10 cellular contexts compared by ENCODE assay signal in the genomic region with DNA sequence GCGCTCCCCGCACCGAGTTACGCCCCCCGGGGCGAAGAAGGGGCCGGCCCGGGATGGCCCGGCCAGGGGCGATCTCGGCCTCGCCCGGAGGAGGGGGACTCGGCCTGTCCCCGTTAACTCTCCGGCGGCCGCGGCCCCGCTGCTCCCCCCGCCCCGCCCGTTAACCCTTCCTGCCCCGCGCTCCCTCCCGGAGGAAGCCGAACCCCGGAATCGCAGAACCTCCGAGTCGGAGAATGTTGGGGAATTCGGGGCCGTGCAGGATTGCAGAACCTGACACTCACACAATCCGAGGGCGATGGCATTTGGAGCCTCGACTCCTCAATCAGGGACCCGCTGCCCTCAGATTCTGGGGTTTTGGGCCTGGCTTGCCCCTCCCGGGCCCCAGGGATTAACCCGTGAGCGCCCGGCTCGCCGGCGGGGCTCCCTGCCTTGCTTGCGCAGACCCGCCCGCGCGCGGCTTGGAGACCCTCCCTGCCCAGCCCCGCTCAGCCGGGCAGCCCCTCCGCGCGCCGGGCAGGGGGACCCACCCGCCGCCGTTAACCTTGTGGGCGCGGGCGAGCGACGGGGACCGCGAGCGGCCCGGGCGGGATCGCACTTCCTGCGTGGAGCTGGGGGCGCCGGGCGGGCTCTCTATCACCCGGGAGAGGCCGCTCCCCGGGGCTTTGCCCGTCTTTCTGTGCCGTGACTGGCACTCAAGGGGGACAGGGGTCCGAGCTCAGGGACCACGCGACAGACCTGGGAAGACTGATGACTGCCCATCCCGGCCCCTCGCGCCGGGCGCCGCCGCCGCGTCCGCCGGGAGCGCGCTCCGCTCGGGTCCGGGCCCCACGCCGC. TPM values are rescaled to one million over a fixed set of nuclear protein-coding genes. Genes with fewer than 3 reads are reported as not detected.
A peak's percentile ranks its signal among the peaks of the same experiment; 100 is the strongest.
DNase-seq lines count a peak whose midpoint lies in the region; ATAC-seq, FAIRE-seq and TF ChIP-seq lines count a peak whose summit lies in the region.
"Had no signal": no experiment of that assay in that cellular context is flagged by ENCODE, and none has a peak within 500 bp of the region (broad histone marks: within the 10 kb centered on the region; RNA-seq: fewer than 3 reads in every experiment).

No MANE protein-coding gene starts in this region.

- no peak for TF ChIP-seq RAD21 in HepG2 (CRISPR knock-in tag; IDR thresholded peaks at IDR 0.05)

- H2AFZ ChIP-seq in HepG2 (ENCODE audit: low read length) = no peak overlapping the region

- no peak for TF ChIP-seq POLR2A in HepG2 (IDR thresholded peaks at IDR 0.05; ENCODE audit: insufficient read depth in 1 of 2, low read depth in 2 of 2, low read length in 2 of 2)

- no peak overlapping the region; a peak in 1 of 6 replicates for H3K4me3 ChIP-seq in HepG2 (replicated peaks in 1 of 3; ENCODE audit: insufficient read depth in 1 of 3, low read depth in 2 of 3, low read length in 3 of 3)
- peak overlapping the region; percentile 40 to 66 for H3K4me3 ChIP-seq in stomach smooth muscle (ENCODE audit: low read length in 2 of 2)

- in situ Hi-C loops in HepG2 (cut with HindIII; ENCODE audit: extremely low pct_ligation_motif_present, low pct_unique_long_range_greater_than_20kb) = no loop called here

- H3K27ac ChIP-seq in HepG2 (ENCODE audit: extremely low read length, insufficient read depth, low read length) = no peak overlapping the region
- H3K27ac ChIP-seq in stomach smooth muscle (ENCODE audit: low read length) = no peak overlapping the region

- H3K36me3 ChIP-seq in HepG2 (replicated peaks in 1 of 2; ENCODE audit: control insufficient read depth in 1 of 2, insufficient read depth in 2 of 2, low read length in 2 of 2) (no peaks in the 10 kb centered on the region), stomach smooth muscle (ENCODE audit: control insufficient read depth in 2 of 2, insufficient read depth in 2 of 2, low read length in 2 of 2) (no peaks in the 10 kb centered on the region)

- POLR2A ChIA-PET in HepG2 (lab: Yijun Ruan, JAX) = no interaction called here

- H3K4me1 ChIP-seq in HepG2 (ENCODE audit: insufficient read depth, low read length) (no peaks in the 10 kb centered on the region), stomach smooth muscle (ENCODE audit: control insufficient read depth, insufficient read depth, low read length) (peaks cover 15% of the 10 kb centered on the region)

- CTCF ChIA-PET in HepG2 (lab: Yijun Ruan, JAX; ENCODE audit: low intra/inter-chr PET ratio, low total read pairs) = no interaction called here

- intact Hi-C loops in HepG2 (cut with micrococcal nuclease; ENCODE audit: unreplicated experiment) = no loop called here

- no CpG with 5 or more reads among the region's 100 CpGs for WGBS in HepG2 (ENCODE audit: low lambda C conversion rate)

- TF ChIP-seq CTCF in HepG2 (CRISPR knock-in tag; IDR thresholded peaks at IDR 0.05) = no peak

- no peak for FAIRE-seq in HepG2 (lab: Jason Lieb, UNC)

- H3K9ac ChIP-seq in HepG2 (ENCODE audit: insufficient read depth, low read depth, low read length) (no peak overlapping the region), stomach smooth muscle (ENCODE audit: low read length in 2 of 2) (no peak overlapping the region)

- DNase-seq in NCI-H1694 treated with DMSO at 0.1 percent for 48 hours (lab: John Stamatoyannopoulos, UW) (peak; percentile 21), NCI-H1694 (lab: John Stamatoyannopoulos, UW) (no peak), astrocyte of the hippocampus (ENCODE audit: low read depth, low spot score) (peak; percentile 40), HepG2 (ENCODE audit: low spot score) (no peak), activated gamma-delta T cell (lab: John Stamatoyannopoulos, UW) (no peak), NAMALWA (ENCODE audit: low spot score) (no peak)
- DNase-seq: Kasumi-1 had no signal

- H3K4me2 ChIP-seq in HepG2 (ENCODE audit: low read depth, low read length) = no peak overlapping the region

- TF ChIP-seq EP300 in HepG2 (IDR thresholded peaks at IDR 0.05; ENCODE audit: low read depth in 2 of 2, low read length in 2 of 2) (no peak), HepG2 (CRISPR knock-in tag; IDR thresholded peaks at IDR 0.05; ENCODE audit: borderline replicate concordance) (no peak)

- BruUV-seq in HepG2 (replicated peaks; lab: Mats Ljungman, UMichigan) = no TSS peak

- no peaks in the 10 kb centered on the region for H4K20me1 ChIP-seq in HepG2 (ENCODE audit: insufficient read depth, low read length)

- H3K9me3 ChIP-seq in HepG2 (ENCODE audit: low read length) = no peaks in the 10 kb centered on the region
- no peaks in the 10 kb centered on the region for H3K9me3 ChIP-seq in stomach smooth muscle (ENCODE audit: control insufficient read depth in 2 of 2, low read length in 2 of 2)

- ATAC-seq in HepG2 (no peak), GM21576 (IDR thresholded peaks at IDR 0.05; ENCODE audit: unreplicated experiment) (no peak)

- no peaks in the 10 kb centered on the region for H3K79me2 ChIP-seq in HepG2 (ENCODE audit: insufficient read depth, low read length)

- H3K27me3 ChIP-seq in HepG2 (ENCODE audit: control insufficient read depth in 1 of 2, insufficient read depth in 2 of 2, low read length in 2 of 2) (peaks cover 14 to 84% of the 10 kb centered on the region in 2 experiments), stomach smooth muscle (ENCODE audit: control insufficient read depth in 1 of 2, insufficient read depth in 2 of 2, low read length in 2 of 2) (peaks cover 38 to 61% of the 10 kb centered on the region in 2 donors)

TF ChIP-seq in HepG2, 621 proteins besides CTCF, POLR2A, EP300 and RAD21:
- TF ChIP-seq NAIF1 (CRISPR knock-in tag; IDR thresholded peaks at IDR 0.05; ENCODE audit: borderline replicate concordance) (no peak), ZNF225 (CRISPR knock-in tag; IDR thresholded peaks at IDR 0.05) (no peak), ZSCAN12 (CRISPR knock-in tag; IDR thresholded peaks at IDR 0.05) (no peak), EZH2 (conservative IDR thresholded peaks at IDR 0.05; ENCODE audit: low read depth, low read length) (peak; percentile 93; the same call in 1 of the 2 replicates), EHMT2 (IDR thresholded peaks at IDR 0.05; ENCODE audit: borderline replicate concordance, low read depth, low read length) (no peak)
- TF ChIP-seq, protein P1, sequence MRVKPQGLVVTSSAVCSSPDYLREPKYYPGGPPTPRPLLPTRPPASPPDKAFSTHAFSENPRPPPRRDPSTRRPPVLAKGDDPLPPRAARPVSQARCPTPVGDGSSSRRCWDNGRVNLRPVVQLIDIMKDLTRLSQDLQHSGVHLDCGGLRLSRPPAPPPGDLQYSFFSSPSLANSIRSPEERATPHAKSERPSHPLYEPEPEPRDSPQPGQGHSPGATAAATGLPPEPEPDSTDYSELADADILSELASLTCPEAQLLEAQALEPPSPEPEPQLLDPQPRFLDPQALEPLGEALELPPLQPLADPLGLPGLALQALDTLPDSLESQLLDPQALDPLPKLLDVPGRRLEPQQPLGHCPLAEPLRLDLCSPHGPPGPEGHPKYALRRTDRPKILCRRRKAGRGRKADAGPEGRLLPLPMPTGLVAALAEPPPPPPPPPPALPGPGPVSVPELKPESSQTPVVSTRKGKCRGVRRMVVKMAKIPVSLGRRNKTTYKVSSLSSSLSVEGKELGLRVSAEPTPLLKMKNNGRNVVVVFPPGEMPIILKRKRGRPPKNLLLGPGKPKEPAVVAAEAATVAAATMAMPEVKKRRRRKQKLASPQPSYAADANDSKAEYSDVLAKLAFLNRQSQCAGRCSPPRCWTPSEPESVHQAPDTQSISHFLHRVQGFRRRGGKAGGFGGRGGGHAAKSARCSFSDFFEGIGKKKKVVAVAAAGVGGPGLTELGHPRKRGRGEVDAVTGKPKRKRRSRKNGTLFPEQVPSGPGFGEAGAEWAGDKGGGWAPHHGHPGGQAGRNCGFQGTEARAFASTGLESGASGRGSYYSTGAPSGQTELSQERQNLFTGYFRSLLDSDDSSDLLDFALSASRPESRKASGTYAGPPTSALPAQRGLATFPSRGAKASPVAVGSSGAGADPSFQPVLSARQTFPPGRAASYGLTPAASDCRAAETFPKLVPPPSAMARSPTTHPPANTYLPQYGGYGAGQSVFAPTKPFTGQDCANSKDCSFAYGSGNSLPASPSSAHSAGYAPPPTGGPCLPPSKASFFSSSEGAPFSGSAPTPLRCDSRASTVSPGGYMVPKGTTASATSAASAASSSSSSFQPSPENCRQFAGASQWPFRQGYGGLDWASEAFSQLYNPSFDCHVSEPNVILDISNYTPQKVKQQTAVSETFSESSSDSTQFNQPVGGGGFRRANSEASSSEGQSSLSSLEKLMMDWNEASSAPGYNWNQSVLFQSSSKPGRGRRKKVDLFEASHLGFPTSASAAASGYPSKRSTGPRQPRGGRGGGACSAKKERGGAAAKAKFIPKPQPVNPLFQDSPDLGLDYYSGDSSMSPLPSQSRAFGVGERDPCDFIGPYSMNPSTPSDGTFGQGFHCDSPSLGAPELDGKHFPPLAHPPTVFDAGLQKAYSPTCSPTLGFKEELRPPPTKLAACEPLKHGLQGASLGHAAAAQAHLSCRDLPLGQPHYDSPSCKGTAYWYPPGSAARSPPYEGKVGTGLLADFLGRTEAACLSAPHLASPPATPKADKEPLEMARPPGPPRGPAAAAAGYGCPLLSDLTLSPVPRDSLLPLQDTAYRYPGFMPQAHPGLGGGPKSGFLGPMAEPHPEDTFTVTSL (CRISPR knock-in tag; IDR thresholded peaks at IDR 0.05; ENCODE audit: borderline replicate concordance) = no peak
TF ChIP-seq in HepG2: peak in this region for 1.

RNA-seq across cellular contexts. Expression of a gene that starts 18.8 kb away (rescaled TPM):
- total RNA-seq in HepG2 (2016; rRNA removed; fragmentation: Illumina TruSeq; extraction: Trizol) = not detected in 2 replicates
- not detected in 2 replicates for total RNA-seq in HepG2 (2016; cell fraction: cytosol; rRNA removed; fragmentation: Illumina TruSeq; extraction: Trizol; ENCODE audit: low read depth)
- total RNA-seq in HepG2 (2016; cell fraction: insoluble cytoplasmic fraction; rRNA removed; fragmentation: Illumina TruSeq; extraction: Trizol) = not detected in 2 replicates
- not detected in 2 replicates for total RNA-seq in HepG2 (2016; cell fraction: membrane; rRNA removed; fragmentation: Illumina TruSeq; extraction: Trizol)
- total RNA-seq in HepG2 (2016; cell fraction: nucleus; rRNA removed; fragmentation: Illumina TruSeq; extraction: Trizol) = not detected in 2 replicates
- not detected in 2 replicates for polyA plus RNA-seq in HepG2 (2011; rRNA removed)
- not detected in 2 replicates for polyA plus RNA-seq in HepG2 (2011; cell fraction: cytosol; rRNA removed)
- not detected in 2 replicates for polyA plus RNA-seq in HepG2 (2011; cell fraction: nucleus; rRNA removed)
- not detected in 2 replicates for polyA plus RNA-seq in HepG2 (2012)
- polyA plus RNA-seq in HepG2 (2016; cell fraction: cytosol; fragmentation: Illumina TruSeq; extraction: Trizol; ENCODE audit: low read depth) = not detected in 2 replicates
- polyA plus RNA-seq in HepG2 (2016; cell fraction: insoluble cytoplasmic fraction; fragmentation: Illumina TruSeq; extraction: Trizol; ENCODE audit: low read depth) = not detected in 2 replicates
- not detected in 2 replicates for polyA plus RNA-seq in HepG2 (2016; cell fraction: membrane; fragmentation: Illumina TruSeq; extraction: Trizol; ENCODE audit: low read depth)
- polyA plus RNA-seq in HepG2 (2016; cell fraction: nucleus; fragmentation: Illumina TruSeq; extraction: Trizol; ENCODE audit: insufficient read depth, low read depth) = not detected in 2 replicates
- polyA minus RNA-seq in HepG2 (2011; rRNA and poly(A)+ RNA removed; ENCODE audit: low replicate concordance) = 39.7 TPM in 1 of 2 replicates, not detected in the other
- polyA minus RNA-seq in HepG2 (2011; cell fraction: cytosol; rRNA and poly(A)+ RNA removed) = 0.20 TPM in 1 of 2 replicates, not detected in the other
- 0.26 TPM in 1 of 2 replicates, not detected in the other for polyA minus RNA-seq in HepG2 (2011; cell fraction: nucleus; rRNA and poly(A)+ RNA removed)
- total RNA-seq: RPMI7951 had no signal

Comparison
In these comparisons a context has a peak if more than half of its experiments do, and no peak if none do; other contexts are left out.
1. DNase-seq: peak in NCI-H1694 treated with DMSO at 0.1 percent for 48 hours (single experiment) and astrocyte of the hippocampus (single experiment); none in NCI-H1694 (single experiment), HepG2 (single experiment), activated gamma-delta T cell (single experiment) and NAMALWA (single experiment).
2. H3K4me3 ChIP-seq: peak in stomach smooth muscle (2 of 2); none in HepG2 (0 of 3).